ENCODE assay signal across 9 cellular contexts in genomic region chr4:104494161-104494560, GRCh38. TPM values are rescaled to one million over a fixed set of nuclear protein-coding genes. Genes with fewer than 3 reads are reported as not detected.
DNase-seq lines count a peak whose midpoint lies in the region; ATAC-seq and TF ChIP-seq lines count a peak whose summit lies in the region.
"Had no signal": no experiment of that assay in that cellular context is flagged by ENCODE, and none has a peak within 500 bp of the region (broad histone marks: within the 10 kb centered on the region; RNA-seq: fewer than 3 reads in every experiment).

No MANE protein-coding gene starts in this region.

- in situ Hi-C loops in GM23248 (cut with MboI) = no loop called here

- H3K9ac ChIP-seq in GM23248 = no peak overlapping the region

- TF ChIP-seq CTCF in retinal pigment epithelial cell (conservative IDR thresholded peaks at IDR 0.05; ENCODE audit: low read depth, low read length) = no peak

- no peaks in the 10 kb centered on the region for H3K9me2 ChIP-seq in GM23248 (ENCODE audit: insufficient read depth)

- no peaks in the 10 kb centered on the region for H3K4me1 ChIP-seq in GM23248 (ENCODE audit: insufficient read depth)
- no peaks in the 10 kb centered on the region for H3K4me1 ChIP-seq in right cardiac atrium (ENCODE audit: control insufficient read depth, insufficient read depth, low read length)

- no peaks in the 10 kb centered on the region for H4K20me1 ChIP-seq in GM23248 (ENCODE audit: insufficient read depth)

- H3K79me2 ChIP-seq in GM23248 (ENCODE audit: insufficient read depth) = no peaks in the 10 kb centered on the region

- intact Hi-C loops in right cardiac atrium (cut with DNase I) = no loop called here

- ATAC-seq in right cardiac atrium (no peak), HG03108 (IDR thresholded peaks at IDR 0.05; ENCODE audit: unreplicated experiment) (no peak), GM21619 (IDR thresholded peaks at IDR 0.05; ENCODE audit: unreplicated experiment) (no peak)

- H3K4me3 ChIP-seq in GM23248 = peak overlapping the region; percentile 70; the same call in 1 of the 2 replicates
- H3K4me3 ChIP-seq in right cardiac atrium (ENCODE audit: low read length) = peak overlapping the region; percentile 75
- H3K4me3 ChIP-seq in retinal pigment epithelial cell (ENCODE audit: low read length) = peak overlapping the region; percentile 79

- H3K27ac ChIP-seq in GM23248 = no peak overlapping the region
- peak overlapping the region; percentile 79 for H3K27ac ChIP-seq in right cardiac atrium (ENCODE audit: low read length)
- H3K27ac ChIP-seq: RWPE1 had no signal

- H3K9me3 ChIP-seq in GM23248 (ENCODE audit: low read depth) (no peaks in the 10 kb centered on the region), right cardiac atrium (ENCODE audit: control insufficient read depth, low read length) (no peaks in the 10 kb centered on the region)

- DNase-seq in GM23248 (peak; percentile 5), SW480 (ENCODE audit: low spot score) (peak; percentile 6), right cardiac atrium (no peak), retinal pigment epithelial cell (ENCODE audit: low read depth) (no peak), NCI-H1436 treated with DMSO at 0.1 percent for 48 hours (lab: John Stamatoyannopoulos, UW) (no peak), activated gamma-delta T cell (lab: John Stamatoyannopoulos, UW) (no peak)

- no peaks in the 10 kb centered on the region for H3F3A ChIP-seq in GM23248 (ENCODE audit: insufficient read depth)

- 11 to 18% methylated on average over 5 of the region's 5 CpGs for WGBS in GM23248 (ENCODE audit: low coverage in 1 of 2, low lambda C conversion rate in 2 of 2, missing lambda C conversion rate in 2 of 2), 2 experiments
- WGBS in right cardiac atrium = 17% methylated on average over 5 of the region's 5 CpGs

- peaks cover 44% of the 10 kb centered on the region for H3K27me3 ChIP-seq in GM23248 (replicated peaks; ENCODE audit: insufficient read depth)
- no peaks in the 10 kb centered on the region for H3K27me3 ChIP-seq in right cardiac atrium (ENCODE audit: control insufficient read depth, insufficient read depth)

- 0 out of 2 replicates have a peak overlapping the region, but pooled peaks have one; percentile 10 for H2AFZ ChIP-seq in GM23248

- no peak overlapping the region for H3K4me2 ChIP-seq in GM23248 (ENCODE audit: unreplicated experiment)

- no peaks in the 10 kb centered on the region for H3K36me3 ChIP-seq in GM23248 (ENCODE audit: low read depth)

RNA-seq across cellular contexts. Expression of gene CXXC4, which starts 0.5 kb away (rescaled TPM):
- not detected in 2 replicates for total RNA-seq in GM23248 (2014; rRNA removed; shearing (Covaris generic))
- polyA plus RNA-seq in GM23248 (2016; fragmentation: Nextera tagmentation; extraction: Ambion mirVana) (not detected in 2 replicates), right cardiac atrium (2.5 TPM)
- total RNA-seq in right cardiac atrium = 10 to 100 TPM in 1 of 4 donors, 1 to 10 TPM in 3; 3.7 to 12.2 (median 7.2) TPM

Comparison
In these comparisons a context has a peak if more than half of its experiments do, and no peak if none do; other contexts are left out.
1. DNase-seq: peak in GM23248 (single experiment) and SW480 (single experiment); none in right cardiac atrium (0 of 3), retinal pigment epithelial cell (single experiment), NCI-H1436 treated with DMSO at 0.1 percent for 48 hours (single experiment) and activated gamma-delta T cell (single experiment).
2. Peak in every context shown above with its lines, with median percentiles within 50 percentile points of each other: H3K4me3 ChIP-seq.